16 cellular contexts compared by ENCODE assay signal in the genomic region with DNA sequence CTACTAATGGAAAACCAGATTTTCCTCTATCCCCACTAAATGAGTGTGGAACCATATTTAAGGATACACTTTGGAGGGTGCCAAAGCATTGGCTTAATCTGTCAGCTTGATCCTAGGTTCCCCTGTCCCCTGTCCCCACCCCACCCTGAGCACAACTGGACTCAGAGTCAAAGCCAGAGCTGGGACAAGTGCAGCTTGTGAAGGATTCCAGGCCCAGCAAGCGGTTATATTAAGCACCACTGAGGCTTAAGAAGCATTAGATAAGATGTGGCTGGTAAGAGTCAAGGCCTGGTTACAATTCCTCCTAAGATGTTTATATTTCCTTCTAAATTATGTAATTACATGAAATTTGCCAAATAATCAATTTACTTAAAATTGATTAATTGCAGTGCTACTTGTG.
DNase-seq lines count a peak whose midpoint lies in the region; ATAC-seq, FAIRE-seq and TF ChIP-seq lines count a peak whose summit lies in the region.
"Had no signal": no experiment of that assay in that cellular context is flagged by ENCODE, and none has a peak within 500 bp of the region (broad histone marks: within the 10 kb centered on the region; RNA-seq: fewer than 3 reads in every experiment).

No MANE protein-coding gene starts in this region.

- ATAC-seq in Right ventricle myocardium superior (ENCODE audit: poor library complexity) (peak; percentile 52), Right ventricle myocardium inferior (no peak)
- ATAC-seq in CD4-positive, CD25-positive, alpha-beta regulatory T cell (ENCODE audit: low read depth in 2 of 2), result no peak

- TF ChIP-seq POLR2A in stomach (IDR thresholded peaks at IDR 0.05), result no peak

- H3K9me3 Mint-ChIP-seq in CD4-positive, CD25-positive, alpha-beta regulatory T cell, result peaks cover 0 to 2% (median 0%) of the 10 kb centered on the region in 7 donors

- H3K36me3 Mint-ChIP-seq in CD4-positive, CD25-positive, alpha-beta regulatory T cell, result peaks cover 9% of the 10 kb centered on the region

- H3K4me1 Mint-ChIP-seq in CD4-positive, CD25-positive, alpha-beta regulatory T cell, result peaks cover 23 to 89% (median 47%) of the 10 kb centered on the region in 4 donors

- H3K4me3 Mint-ChIP-seq in CD4-positive, CD25-positive, alpha-beta regulatory T cell, result no peak overlapping the region

- no peak for TF ChIP-seq CTCF in stomach (IDR thresholded peaks at IDR 0.05)

- intact Hi-C loops in Right ventricle myocardium superior (cut with DNase I) (no loop called here), Right ventricle myocardium inferior (cut with DNase I) (no loop called here), stomach (cut with DNase I; ENCODE audit: low total_unique reads) (no loop called here)

- TF ChIP-seq EP300 in stomach (IDR thresholded peaks at IDR 0.05), result peak; percentile 34

- H3K4me1 ChIP-seq in CD4-positive, CD25-positive, alpha-beta regulatory T cell (ENCODE audit: control insufficient read depth, insufficient read depth, low read length, poor library complexity, severe bottlenecking), result peaks cover 46% of the 10 kb centered on the region
- H3K4me1 ChIP-seq in stomach, result peaks cover 0 to 61% (median 29%) of the 10 kb centered on the region in 4 donors

- peak; percentile 11 for FAIRE-seq in GM19239 (lab: Jason Lieb, UNC)
- FAIRE-seq: H1 had no signal

- no peaks in the 10 kb centered on the region for H3K27me3 Mint-ChIP-seq in CD4-positive, CD25-positive, alpha-beta regulatory T cell

- H3K36me3 ChIP-seq in CD4-positive, CD25-positive, alpha-beta regulatory T cell (ENCODE audit: control insufficient read depth, insufficient read depth, low read length), result no peaks in the 10 kb centered on the region
- no peaks in the 10 kb centered on the region for H3K36me3 ChIP-seq in stomach

- no peak overlapping the region for H3K4me3 ChIP-seq in CD4-positive, CD25-positive, alpha-beta regulatory T cell (ENCODE audit: low read depth, low read length)
- no peak overlapping the region for H3K4me3 ChIP-seq in stomach

- no peaks in the 10 kb centered on the region for H3K27me3 ChIP-seq in CD4-positive, CD25-positive, alpha-beta regulatory T cell (ENCODE audit: control insufficient read depth, insufficient read depth, low read length)
- no peaks in the 10 kb centered on the region for H3K27me3 ChIP-seq in stomach

- H3K9me3 ChIP-seq in CD4-positive, CD25-positive, alpha-beta regulatory T cell (ENCODE audit: control insufficient read depth in 2 of 2, low read length in 2 of 2), result no peaks in the 10 kb centered on the region
- no peaks in the 10 kb centered on the region for H3K9me3 ChIP-seq in stomach

- 50 to 88% (median 84%) methylated on average over 1 of the region's 1 CpG for WGBS in stomach, 5 donors

- peak overlapping the region in 1 of 3 donors; percentile 91 for H3K27ac Mint-ChIP-seq in CD4-positive, CD25-positive, alpha-beta regulatory T cell

- peak overlapping the region; percentile 23 for H3K27ac ChIP-seq in CD4-positive, CD25-positive, alpha-beta regulatory T cell (ENCODE audit: insufficient read depth, low read length, poor library complexity, severe bottlenecking)
- peak overlapping the region in 1 of 5 donors; percentile 78 for H3K27ac ChIP-seq in stomach

- DNase-seq in Right ventricle myocardium superior, result no peak
- no peak for DNase-seq in Right ventricle myocardium inferior (ENCODE audit: missing footprints)
- DNase-seq in CD4-positive, CD25-positive, alpha-beta regulatory T cell, result no peak
- DNase-seq in GM19239 (ENCODE audit: insufficient read length, low spot score), result no peak
- DNase-seq in stomach, result no peak
- no peak for DNase-seq in GF-D8 (lab: John Stamatoyannopoulos, UW)
- no peak for DNase-seq in effector CD8-positive, alpha-beta T cell (lab: John Stamatoyannopoulos, UW)
- DNase-seq: Kasumi-1, NCI-H1048, NCI-H1417 treated with DMSO at 0.1 percent for 48 hours, NCI-H187, NCI-H2107, NCI-H446 treated with DMSO at 0.1 percent for 48 hours, NCI-H526 treated with DMSO at 0.1 percent for 48 hours, SHP77 had no signal
